ENCODE assay signal across 13 cellular contexts in the genomic region with DNA sequence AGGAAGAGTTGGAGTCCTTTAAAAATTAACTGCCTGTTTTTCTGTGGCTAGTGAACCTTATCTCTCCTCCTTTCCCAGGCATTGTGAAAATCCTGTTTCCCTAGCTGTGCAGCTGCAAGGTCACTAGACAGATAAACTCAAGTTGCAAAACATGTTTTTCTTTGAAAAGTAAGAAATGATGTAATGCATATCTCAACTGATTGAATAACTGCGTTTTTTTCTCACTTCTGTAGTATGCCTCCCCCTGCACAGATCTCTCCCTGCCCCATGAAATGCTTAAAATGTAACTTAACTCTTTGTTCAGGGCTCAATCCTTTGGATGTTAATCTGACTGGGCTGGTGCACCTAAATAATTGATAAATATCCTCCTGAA. TPM values are rescaled to one million over a fixed set of nuclear protein-coding genes. Genes with fewer than 3 reads are reported as not detected.
A peak's percentile ranks its signal among the peaks of the same experiment; 100 is the strongest.
DNase-seq lines count a peak whose midpoint lies in the region; ATAC-seq, FAIRE-seq and TF ChIP-seq lines count a peak whose summit lies in the region.
"Had no signal": no experiment of that assay in that cellular context is flagged by ENCODE, and none has a peak within 500 bp of the region (broad histone marks: within the 10 kb centered on the region; RNA-seq: fewer than 3 reads in every experiment).

No MANE protein-coding gene starts in this region.

- no peaks in the 10 kb centered on the region for H3K9me1 ChIP-seq in endothelial cell of umbilical vein (replicated peaks; ENCODE audit: control insufficient read depth, extremely low read depth, insufficient read depth, low read length)

- BruUV-seq in endothelial cell of umbilical vein (replicated peaks; lab: Mats Ljungman, UMichigan): no TSS peak

- H3K4me3 ChIP-seq in endothelial cell of umbilical vein (replicated peaks in 1 of 3; ENCODE audit: insufficient read depth in 1 of 3, low read depth in 1 of 3, low read length in 3 of 3): no peak overlapping the region
- no peak overlapping the region for H3K4me3 ChIP-seq in right lobe of liver
- no peak overlapping the region for H3K4me3 ChIP-seq in uterus

- H3K9ac ChIP-seq in endothelial cell of umbilical vein (replicated peaks; ENCODE audit: extremely low read depth, insufficient read depth, low read length): peak overlapping the region; percentile 20

- H3K4me1 ChIP-seq in endothelial cell of umbilical vein (ENCODE audit: control insufficient read depth, extremely low read depth, insufficient read depth, low read length) (peaks cover 10% of the 10 kb centered on the region), right lobe of liver (peaks cover 0 to 24% (median 8%) of the 10 kb centered on the region in 4 donors), uterus (peaks cover 8 to 12% of the 10 kb centered on the region in 2 donors)

- H3K4me3 Mint-ChIP-seq in T-helper 1 cell treated with Interleukin-12 subunit alpha and Interleukin-12 subunit beta and Interleukin-4 antibody, amounts not matched to agents 30 μg/mL and 1 μg/mL, for 36 hours: no peak overlapping the region
- no peak overlapping the region for H3K4me3 Mint-ChIP-seq in activated T-cell treated with anti-CD3 and anti-CD28 coated beads, Interleukin-2, amount 50 U/mL, for 72 hours
- H3K4me3 Mint-ChIP-seq: dendritic cell treated with granulocyte-macrophage colony-stimulating factor and Interleukin-4, amounts not matched to agents 40 ng/mL and 50 ng/mL, for 4 days; stimulated activated naive B cell treated with anti-CD40 and anti-IgM and Interleukin-4, amounts not matched to agents 10 μg/mL and 1 μg/mL and 100 μg/mL, for 72 hours had no signal

- H3K36me3 ChIP-seq in endothelial cell of umbilical vein (ENCODE audit: control insufficient read depth in 2 of 2, extremely low read depth in 1 of 2, insufficient read depth in 2 of 2, low read length in 2 of 2): no peaks in the 10 kb centered on the region
- no peaks in the 10 kb centered on the region for H3K36me3 ChIP-seq in right lobe of liver
- H3K36me3 ChIP-seq in uterus: no peaks in the 10 kb centered on the region

- intact Hi-C loops in endothelial cell of umbilical vein (cut with micrococcal nuclease) (loop anchor here (1.0 kb wide), 1 partner anchor 25 kb away; no protein-coding TSS in a partner anchor), right lobe of liver (cut with DNase I) (no loop called here), uterus (cut with DNase I; ENCODE audit: low total_unique reads) (no loop called here)

- 0% methylated on average over 1 of the region's 1 CpG for WGBS in right lobe of liver (ENCODE audit: insufficient coverage, low coverage, low lambda C conversion rate, missing lambda C conversion rate)

- TF ChIP-seq POLR2A in endothelial cell of umbilical vein (IDR thresholded peaks at IDR 0.05; ENCODE audit: low read depth, low read length) (no peak), right lobe of liver (IDR thresholded peaks at IDR 0.05) (no peak), uterus (IDR thresholded peaks at IDR 0.05) (no peak)

- no peak overlapping the region for H3K4me2 ChIP-seq in endothelial cell of umbilical vein (ENCODE audit: insufficient read depth, low read length)

- peaks cover 24% of the 10 kb centered on the region for H3K9me3 Mint-ChIP-seq in T-helper 1 cell treated with Interleukin-12 subunit alpha and Interleukin-12 subunit beta and Interleukin-4 antibody, amounts not matched to agents 30 μg/mL and 1 μg/mL, for 36 hours
- H3K9me3 Mint-ChIP-seq in activated T-cell treated with anti-CD3 and anti-CD28 coated beads, Interleukin-2, amount 50 U/mL, for 72 hours: peaks cover 7% of the 10 kb centered on the region in 2 donors

- peak; percentile 26 to 61 (median 53) for ATAC-seq in right lobe of liver
- no peak for ATAC-seq in GM18868 (IDR thresholded peaks at IDR 0.05; ENCODE audit: unreplicated experiment)
- no peak for ATAC-seq in GM21515 (IDR thresholded peaks at IDR 0.05; ENCODE audit: unreplicated experiment)
- ATAC-seq in activated T-cell treated with anti-CD3 and anti-CD28 coated beads, Interleukin-2, amount 50 U/mL, for 72 hours (replicated peaks in 1 of 2): no peak
- ATAC-seq: stimulated activated naive B cell treated with anti-CD40 and anti-IgM and Interleukin-4, amounts not matched to agents 10 μg/mL and 1 μg/mL and 100 μg/mL, for 72 hours had no signal

- DNase-seq in T-helper 1 cell (no peak), endothelial cell of umbilical vein (ENCODE audit: low read depth, low spot score) (peak; percentile 94), right lobe of liver (no peak), uterus (peak in 1 of 2 donors; percentile 47)
- DNase-seq in activated T-cell treated with anti-CD3 and anti-CD28 coated beads, Interleukin-2, amount 50 U/mL, for 72 hours: no peak
- DNase-seq: activated CD4-positive, alpha-beta T cell treated with anti-CD3 and anti-CD28 coated beads for 48 hours; activated gamma-delta T cell treated with Interleukin-2 at 50 U/mL for 16 hours; stimulated activated naive B cell treated with anti-CD40 and anti-IgM and Interleukin-4, amounts not matched to agents 10 μg/mL and 1 μg/mL and 100 μg/mL, for 72 hours had no signal

- H3K9me3 ChIP-seq in endothelial cell of umbilical vein (replicated peaks; ENCODE audit: control insufficient read depth, insufficient read depth, low read length): no peaks in the 10 kb centered on the region
- no peaks in the 10 kb centered on the region for H3K9me3 ChIP-seq in right lobe of liver
- H3K9me3 ChIP-seq in uterus: no peaks in the 10 kb centered on the region

- peaks cover 1% of the 10 kb centered on the region for H3K36me3 Mint-ChIP-seq in T-helper 1 cell treated with Interleukin-12 subunit alpha and Interleukin-12 subunit beta and Interleukin-4 antibody, amounts not matched to agents 30 μg/mL and 1 μg/mL, for 36 hours (ENCODE audit: low read depth)
- peaks cover 5% of the 10 kb centered on the region in 2 donors for H3K36me3 Mint-ChIP-seq in activated T-cell treated with anti-CD3 and anti-CD28 coated beads, Interleukin-2, amount 50 U/mL, for 72 hours (ENCODE audit: insufficient read depth in 2 of 2)

- H3K27me3 ChIP-seq in endothelial cell of umbilical vein (ENCODE audit: control insufficient read depth in 2 of 2, insufficient read depth in 2 of 2, low read length in 2 of 2) (peaks cover 0 to 19% of the 10 kb centered on the region in 2 experiments), right lobe of liver (no peaks in the 10 kb centered on the region), uterus (no peaks in the 10 kb centered on the region)

- H4K20me1 ChIP-seq in endothelial cell of umbilical vein (replicated peaks; ENCODE audit: control insufficient read depth, extremely low read depth, insufficient read depth, low read length): no peaks in the 10 kb centered on the region

- TF ChIP-seq CTCF in endothelial cell of umbilical vein (IDR thresholded peaks at IDR 0.05; ENCODE audit: extremely low read depth in 1 of 2, insufficient read depth in 1 of 2, low read depth in 1 of 2, low read length in 2 of 2) (no peak), right lobe of liver (IDR thresholded peaks at IDR 0.05) (no peak), uterus (IDR thresholded peaks at IDR 0.05) (no peak)

- no peaks in the 10 kb centered on the region for H3K79me2 ChIP-seq in endothelial cell of umbilical vein (ENCODE audit: control insufficient read depth, insufficient read depth, low read length)

- POLR2A ChIA-PET in endothelial cell of umbilical vein (lab: Charles Lee): interaction anchor here (1.5 kb wide), 1 partner anchor 25 kb away, joined by 6 read pairs; no protein-coding TSS in a partner anchor

- dilution Hi-C loops in endothelial cell of umbilical vein (cut with MboI; ENCODE audit: extremely low pct_ligation_motif_present, low sequenced_read_pairs): no loop called here

- peaks cover 4% of the 10 kb centered on the region for H3K27me3 Mint-ChIP-seq in T-helper 1 cell treated with Interleukin-12 subunit alpha and Interleukin-12 subunit beta and Interleukin-4 antibody, amounts not matched to agents 30 μg/mL and 1 μg/mL, for 36 hours (ENCODE audit: low read depth)
- no peaks in the 10 kb centered on the region for H3K27me3 Mint-ChIP-seq in activated T-cell treated with anti-CD3 and anti-CD28 coated beads, Interleukin-2, amount 50 U/mL, for 72 hours (ENCODE audit: low read depth)
- H3K27me3 Mint-ChIP-seq: dendritic cell treated with granulocyte-macrophage colony-stimulating factor and Interleukin-4, amounts not matched to agents 40 ng/mL and 50 ng/mL, for 4 days had no signal

- H3K4me1 Mint-ChIP-seq in T-helper 1 cell treated with Interleukin-12 subunit alpha and Interleukin-12 subunit beta and Interleukin-4 antibody, amounts not matched to agents 30 μg/mL and 1 μg/mL, for 36 hours (ENCODE audit: low read depth): no peaks in the 10 kb centered on the region
- H3K4me1 Mint-ChIP-seq in activated T-cell treated with anti-CD3 and anti-CD28 coated beads, Interleukin-2, amount 50 U/mL, for 72 hours (ENCODE audit: low read depth): peaks cover 5% of the 10 kb centered on the region

- H2AFZ ChIP-seq in endothelial cell of umbilical vein (ENCODE audit: low read depth, low read length): no peak overlapping the region

- FAIRE-seq in endothelial cell of umbilical vein (lab: Jason Lieb, UNC): peak; percentile 71

- CTCF ChIA-PET in endothelial cell of umbilical vein (lab: Charles Lee): interaction anchor here (1.5 kb wide), 1 partner anchor 10 kb away, joined by 3 read pairs; no protein-coding TSS in a partner anchor

- peak overlapping the region; percentile 63 for H3K27ac ChIP-seq in endothelial cell of umbilical vein (ENCODE audit: insufficient read depth, low read depth, low read length)
- H3K27ac ChIP-seq in right lobe of liver: peak overlapping the region; percentile 18 to 47 (median 31)
- peak overlapping the region; percentile 62 to 70 for H3K27ac ChIP-seq in uterus
- H3K27ac ChIP-seq: 22Rv1 had no signal

- H3K27ac Mint-ChIP-seq in T-helper 1 cell treated with Interleukin-12 subunit alpha and Interleukin-12 subunit beta and Interleukin-4 antibody, amounts not matched to agents 30 μg/mL and 1 μg/mL, for 36 hours: peak overlapping the region; percentile 13
- H3K27ac Mint-ChIP-seq in activated T-cell treated with anti-CD3 and anti-CD28 coated beads, Interleukin-2, amount 50 U/mL, for 72 hours: no peak overlapping the region
- H3K27ac Mint-ChIP-seq: dendritic cell treated with granulocyte-macrophage colony-stimulating factor and Interleukin-4, amounts not matched to agents 40 ng/mL and 50 ng/mL, for 4 days; stimulated activated naive B cell treated with anti-CD40 and anti-IgM and Interleukin-4, amounts not matched to agents 10 μg/mL and 1 μg/mL and 100 μg/mL, for 72 hours had no signal

RNA-seq across cellular contexts. Expression of gene CYSLTR2, which starts 27.7 kb away (rescaled TPM):
- total RNA-seq in endothelial cell of umbilical vein (0.16 and 0.31 TPM in 2 replicates), right lobe of liver (under 1 TPM; 0.06 to 0.93 (median 0.14) TPM), uterus (1 to 10 TPM in 1 of 4 donors, under 1 TPM in 3; 0.15 to 1.6 (median 0.42) TPM)
- polyA plus RNA-seq in endothelial cell of umbilical vein: 0.05 and 0.10 TPM in 2 replicates
- 0.03 and 0.04 TPM in 2 replicates for polyA plus RNA-seq in endothelial cell of umbilical vein (2011; cell fraction: cytosol; rRNA removed)
- 0.20 and 0.25 TPM in 2 replicates for polyA plus RNA-seq in endothelial cell of umbilical vein (2011; cell fraction: nucleus; rRNA removed)
- 0.07 TPM in 1 of 2 replicates, not detected in the other for polyA plus RNA-seq in endothelial cell of umbilical vein (2012)
- polyA minus RNA-seq in endothelial cell of umbilical vein: 0.17 and 0.28 TPM in 2 replicates
- not detected for polyA minus RNA-seq in endothelial cell of umbilical vein (2011; cell fraction: cytosol; rRNA and poly(A)+ RNA removed)
- polyA minus RNA-seq in endothelial cell of umbilical vein (2011; cell fraction: nucleus; rRNA and poly(A)+ RNA removed): 0.14 and 0.19 TPM in 2 replicates
- total RNA-seq in activated T-cell treated with anti-CD3 and anti-CD28 coated beads, Interleukin-2, amount 50 U/mL, for 72 hours: 1 to 10 TPM; 3.1 to 4.0 TPM

Comparison
In these comparisons a context has a peak if more than half of its experiments do, and no peak if none do; other contexts are left out.
1. ATAC-seq: peak in right lobe of liver (4 of 4); none in GM18868 (single experiment), GM21515 (single experiment) and activated T-cell treated with anti-CD3 and anti-CD28 coated beads, Interleukin-2, amount 50 U/mL, for 72 hours (0 of 2).
2. Peak in every context shown above with its lines, with median percentiles within 50 percentile points of each other: H3K27ac ChIP-seq.